In the genomic region with DNA sequence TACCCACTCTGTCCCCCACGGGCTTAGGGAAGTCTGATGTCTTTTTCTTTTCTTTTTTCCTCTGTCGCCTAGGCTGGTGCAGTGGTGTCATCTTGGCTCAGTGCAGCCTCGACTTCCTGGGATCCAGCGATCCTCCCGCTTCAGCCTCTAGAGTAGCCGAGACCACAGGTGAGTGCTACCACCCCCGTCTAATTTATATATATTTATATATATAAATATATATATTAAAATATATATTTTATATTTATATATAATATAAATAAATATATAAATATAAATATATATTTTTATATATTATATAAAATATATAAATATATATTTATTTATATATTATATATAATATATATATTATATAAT, we compare ENCODE assay signal across 8 cellular contexts. TPM values are rescaled to one million over a fixed set of nuclear protein-coding genes. Genes with fewer than 3 reads are reported as not detected.
DNase-seq lines count a peak whose midpoint lies in the region; ATAC-seq and TF ChIP-seq lines count a peak whose summit lies in the region.

No MANE protein-coding gene starts in this region.

- intact Hi-C loops in Panc1 (cut with micrococcal nuclease; ENCODE audit: unreplicated experiment) = loop anchor here (2.0 to 10.0 kb wide), 2 partner anchors 21 to 129 kb away; no protein-coding TSS in a partner anchor

- no peak for TF ChIP-seq POLR2A in erythroblast (IDR thresholded peaks at IDR 0.05; ENCODE audit: low read length)

- H3K27ac ChIP-seq in DOHH2 (ENCODE audit: low read depth, low read length) (peak overlapping the region; percentile 93), Panc1 (ENCODE audit: low read length) (peak overlapping the region; percentile 99), parathyroid adenoma (peak overlapping the region; percentile 98)

- H2AFZ ChIP-seq in parathyroid adenoma = peak overlapping the region; percentile 97

- DNase-seq in Panc1 (ENCODE audit: low read depth, low spot score) (no peak), epithelial cell of proximal tubule (ENCODE audit: low read depth) (no peak), erythroblast (lab: John Stamatoyannopoulos, UW) (no peak), NCI-H2196 treated with DMSO at 0.1 percent for 48 hours (lab: John Stamatoyannopoulos, UW; ENCODE audit: unreplicated experiment) (no peak), GDM1 (lab: John Stamatoyannopoulos, UW) (no peak)

- CTCF ChIA-PET in Panc1 (lab: Charles Lee) = no interaction called here

- H3K9ac ChIP-seq in parathyroid adenoma = no peak overlapping the region

- H3K4me2 ChIP-seq in DOHH2 (ENCODE audit: low read length) (peak overlapping the region; percentile 96), parathyroid adenoma (ENCODE audit: low read length) (peak overlapping the region; percentile 68)

- no peaks in the 10 kb centered on the region for H4K20me1 ChIP-seq in DOHH2 (ENCODE audit: control insufficient read depth, insufficient read depth, low read depth, low read length)

- peak overlapping the region; percentile 93 for H3K4me3 ChIP-seq in DOHH2 (ENCODE audit: low read length)
- H3K4me3 ChIP-seq in Panc1 (ENCODE audit: low read depth in 2 of 2, low read length in 2 of 2) = peak overlapping the region; percentile 58 to 77
- H3K4me3 ChIP-seq in epithelial cell of proximal tubule (ENCODE audit: low read depth, low read length) = peak overlapping the region; percentile 68
- peak overlapping the region; percentile 66 for H3K4me3 ChIP-seq in parathyroid adenoma (ENCODE audit: low read depth, low read length)

- H3K79me2 ChIP-seq in DOHH2 (ENCODE audit: control insufficient read depth, low read length) = peaks cover 20% of the 10 kb centered on the region
- no peaks in the 10 kb centered on the region for H3K79me2 ChIP-seq in parathyroid adenoma

- no peaks in the 10 kb centered on the region for H3K9me2 ChIP-seq in DOHH2 (replicated peaks; ENCODE audit: control insufficient read depth, low read length)

- no TSS peak for BruUV-seq in Panc1 (replicated peaks; lab: Mats Ljungman, UMichigan)

- TF ChIP-seq CTCF in DOHH2 (IDR thresholded peaks at IDR 0.05; ENCODE audit: low read depth, low read length, poor library complexity, severe bottlenecking) = no peak
- no peak for TF ChIP-seq CTCF in Panc1 (IDR thresholded peaks at IDR 0.05)
- TF ChIP-seq CTCF in epithelial cell of proximal tubule (conservative IDR thresholded peaks at IDR 0.05; ENCODE audit: low read depth, low read length) = no peak
- no peak for TF ChIP-seq CTCF in parathyroid adenoma (IDR thresholded peaks at IDR 0.05)

- H3K4me1 ChIP-seq in DOHH2 (ENCODE audit: control insufficient read depth, low read length) = peaks cover 41% of the 10 kb centered on the region
- H3K4me1 ChIP-seq in Panc1 (ENCODE audit: control insufficient read depth, insufficient read depth, low read length) = peaks cover 23% of the 10 kb centered on the region
- H3K4me1 ChIP-seq in parathyroid adenoma = no peaks in the 10 kb centered on the region

- in situ Hi-C loops in Panc1 (cut with HindIII; ENCODE audit: low pct_unique_long_range_greater_than_20kb, low sequenced_read_pairs) = no loop called here

- POLR2A ChIA-PET in Panc1 (lab: Charles Lee) = no interaction called here

- H3K27me3 ChIP-seq in DOHH2 (ENCODE audit: control insufficient read depth, low read length) = no peaks in the 10 kb centered on the region
- no peaks in the 10 kb centered on the region for H3K27me3 ChIP-seq in Panc1 (ENCODE audit: control insufficient read depth, insufficient read depth, low read length)
- H3K27me3 ChIP-seq in parathyroid adenoma (ENCODE audit: control insufficient read depth, insufficient read depth, low read length) = peaks cover 16% of the 10 kb centered on the region

- H3K36me3 ChIP-seq in DOHH2 (ENCODE audit: control insufficient read depth, low read length) = no peaks in the 10 kb centered on the region; the same call in 1 of the 2 replicates
- 0 out of 2 replicates have a peak, but pooled peaks cover 2% of the 10 kb centered on the region for H3K36me3 ChIP-seq in Panc1 (ENCODE audit: control insufficient read depth, insufficient read depth, low read length)
- no peaks in the 10 kb centered on the region for H3K36me3 ChIP-seq in parathyroid adenoma (ENCODE audit: control insufficient read depth, insufficient read depth, low read length)

- H3K9me3 ChIP-seq in DOHH2 (ENCODE audit: control insufficient read depth, insufficient read depth, low read length) = no peaks in the 10 kb centered on the region
- H3K9me3 ChIP-seq in Panc1 (ENCODE audit: control insufficient read depth, insufficient read depth, low read depth, low read length) = no peaks in the 10 kb centered on the region
- no peaks in the 10 kb centered on the region for H3K9me3 ChIP-seq in parathyroid adenoma (ENCODE audit: control insufficient read depth, low read length)

- no peak for ATAC-seq in Panc1
- no peak for ATAC-seq in HG03354 (IDR thresholded peaks at IDR 0.05; ENCODE audit: poor library complexity, severe bottlenecking, unreplicated experiment)

- peaks cover 22% of the 10 kb centered on the region for H3F3A ChIP-seq in DOHH2 (ENCODE audit: control insufficient read depth, insufficient read depth)

RNA-seq across cellular contexts. Expression of gene ANXA2R, which starts 3.3 kb away (rescaled TPM):
- 6.2 TPM for total RNA-seq in Panc1 (2021; ENCODE audit: unreplicated experiment)
- 4.0 TPM for polyA plus RNA-seq in Panc1 (2012; ENCODE audit: insufficient read length)
- total RNA-seq in epithelial cell of proximal tubule = 0.35 and 2.2 TPM in 2 replicates
